1 cellular context compared by ENCODE assay signal in the genomic region with DNA sequence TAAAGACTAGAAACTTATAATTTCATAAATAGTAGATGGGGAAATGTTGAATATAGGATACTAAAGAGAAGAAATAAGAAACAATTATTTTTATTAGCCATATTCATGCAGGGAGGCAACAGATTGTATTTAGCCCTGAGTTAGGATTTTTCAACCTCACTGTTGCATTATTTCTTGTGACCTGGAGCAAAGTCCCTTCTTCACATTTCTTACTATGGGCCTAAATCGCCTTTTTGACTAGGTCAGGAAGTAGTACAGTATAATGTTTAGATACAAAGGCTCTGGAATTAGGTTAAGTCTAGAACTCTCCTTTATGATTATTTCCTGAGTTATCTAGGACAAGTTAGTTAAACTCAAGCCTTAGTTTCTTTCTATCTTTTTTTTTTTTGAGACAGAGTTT.
TF ChIP-seq lines count a peak whose summit lies in the region.

No MANE protein-coding gene starts in this region.

TF ChIP-seq in HepG2, 621 proteins besides CTCF, POLR2A, EP300 and RAD21 (continued from another document):
- TF ChIP-seq, protein P1, sequence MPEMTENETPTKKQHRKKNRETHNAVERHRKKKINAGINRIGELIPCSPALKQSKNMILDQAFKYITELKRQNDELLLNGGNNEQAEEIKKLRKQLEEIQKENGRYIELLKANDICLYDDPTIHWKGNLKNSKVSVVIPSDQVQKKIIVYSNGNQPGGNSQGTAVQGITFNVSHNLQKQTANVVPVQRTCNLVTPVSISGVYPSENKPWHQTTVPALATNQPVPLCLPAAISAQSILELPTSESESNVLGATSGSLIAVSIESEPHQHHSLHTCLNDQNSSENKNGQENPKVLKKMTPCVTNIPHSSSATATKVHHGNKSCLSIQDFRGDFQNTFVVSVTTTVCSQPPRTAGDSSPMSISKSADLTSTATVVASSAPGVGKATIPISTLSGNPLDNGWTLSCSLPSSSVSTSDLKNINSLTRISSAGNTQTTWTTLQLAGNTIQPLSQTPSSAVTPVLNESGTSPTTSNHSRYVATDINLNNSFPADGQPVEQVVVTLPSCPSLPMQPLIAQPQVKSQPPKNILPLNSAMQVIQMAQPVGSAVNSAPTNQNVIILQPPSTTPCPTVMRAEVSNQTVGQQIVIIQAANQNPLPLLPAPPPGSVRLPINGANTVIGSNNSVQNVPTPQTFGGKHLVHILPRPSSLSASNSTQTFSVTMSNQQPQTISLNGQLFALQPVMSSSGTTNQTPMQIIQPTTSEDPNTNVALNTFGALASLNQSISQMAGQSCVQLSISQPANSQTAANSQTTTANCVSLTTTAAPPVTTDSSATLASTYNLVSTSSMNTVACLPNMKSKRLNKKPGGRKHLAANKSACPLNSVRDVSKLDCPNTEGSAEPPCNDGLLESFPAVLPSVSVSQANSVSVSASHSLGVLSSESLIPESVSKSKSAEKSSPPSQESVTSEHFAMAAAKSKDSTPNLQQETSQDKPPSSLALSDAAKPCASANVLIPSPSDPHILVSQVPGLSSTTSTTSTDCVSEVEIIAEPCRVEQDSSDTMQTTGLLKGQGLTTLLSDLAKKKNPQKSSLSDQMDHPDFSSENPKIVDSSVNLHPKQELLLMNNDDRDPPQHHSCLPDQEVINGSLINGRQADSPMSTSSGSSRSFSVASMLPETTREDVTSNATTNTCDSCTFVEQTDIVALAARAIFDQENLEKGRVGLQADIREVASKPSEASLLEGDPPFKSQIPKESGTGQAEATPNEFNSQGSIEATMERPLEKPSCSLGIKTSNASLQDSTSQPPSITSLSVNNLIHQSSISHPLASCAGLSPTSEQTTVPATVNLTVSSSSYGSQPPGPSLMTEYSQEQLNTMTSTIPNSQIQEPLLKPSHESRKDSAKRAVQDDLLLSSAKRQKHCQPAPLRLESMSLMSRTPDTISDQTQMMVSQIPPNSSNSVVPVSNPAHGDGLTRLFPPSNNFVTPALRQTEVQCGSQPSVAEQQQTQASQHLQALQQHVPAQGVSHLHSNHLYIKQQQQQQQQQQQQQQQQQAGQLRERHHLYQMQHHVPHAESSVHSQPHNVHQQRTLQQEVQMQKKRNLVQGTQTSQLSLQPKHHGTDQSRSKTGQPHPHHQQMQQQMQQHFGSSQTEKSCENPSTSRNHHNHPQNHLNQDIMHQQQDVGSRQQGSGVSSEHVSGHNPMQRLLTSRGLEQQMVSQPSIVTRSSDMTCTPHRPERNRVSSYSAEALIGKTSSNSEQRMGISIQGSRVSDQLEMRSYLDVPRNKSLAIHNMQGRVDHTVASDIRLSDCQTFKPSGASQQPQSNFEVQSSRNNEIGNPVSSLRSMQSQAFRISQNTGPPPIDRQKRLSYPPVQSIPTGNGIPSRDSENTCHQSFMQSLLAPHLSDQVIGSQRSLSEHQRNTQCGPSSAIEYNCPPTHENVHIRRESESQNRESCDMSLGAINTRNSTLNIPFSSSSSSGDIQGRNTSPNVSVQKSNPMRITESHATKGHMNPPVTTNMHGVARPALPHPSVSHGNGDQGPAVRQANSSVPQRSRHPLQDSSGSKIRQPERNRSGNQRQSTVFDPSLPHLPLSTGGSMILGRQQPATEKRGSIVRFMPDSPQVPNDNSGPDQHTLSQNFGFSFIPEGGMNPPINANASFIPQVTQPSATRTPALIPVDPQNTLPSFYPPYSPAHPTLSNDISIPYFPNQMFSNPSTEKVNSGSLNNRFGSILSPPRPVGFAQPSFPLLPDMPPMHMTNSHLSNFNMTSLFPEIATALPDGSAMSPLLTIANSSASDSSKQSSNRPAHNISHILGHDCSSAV (CRISPR knock-in tag; IDR thresholded peaks at IDR 0.05; ENCODE audit: borderline replicate concordance): no peak
- TF ChIP-seq FOXK1 (CRISPR knock-in tag; IDR thresholded peaks at IDR 0.05; ENCODE audit: borderline replicate concordance, low read depth) (no peak), ZNF296 (CRISPR knock-in tag; conservative IDR thresholded peaks at IDR 0.05) (no peak), ZNF230 (CRISPR knock-in tag; IDR thresholded peaks at IDR 0.05) (no peak), PPARG (CRISPR knock-in tag; conservative IDR thresholded peaks at IDR 0.05) (no peak), MYC (CRISPR knock-in tag; IDR thresholded peaks at IDR 0.05; ENCODE audit: borderline replicate concordance) (no peak), CBX1 (IDR thresholded peaks at IDR 0.05; ENCODE audit: low read depth) (no peak)
- TF ChIP-seq, protein P2, sequence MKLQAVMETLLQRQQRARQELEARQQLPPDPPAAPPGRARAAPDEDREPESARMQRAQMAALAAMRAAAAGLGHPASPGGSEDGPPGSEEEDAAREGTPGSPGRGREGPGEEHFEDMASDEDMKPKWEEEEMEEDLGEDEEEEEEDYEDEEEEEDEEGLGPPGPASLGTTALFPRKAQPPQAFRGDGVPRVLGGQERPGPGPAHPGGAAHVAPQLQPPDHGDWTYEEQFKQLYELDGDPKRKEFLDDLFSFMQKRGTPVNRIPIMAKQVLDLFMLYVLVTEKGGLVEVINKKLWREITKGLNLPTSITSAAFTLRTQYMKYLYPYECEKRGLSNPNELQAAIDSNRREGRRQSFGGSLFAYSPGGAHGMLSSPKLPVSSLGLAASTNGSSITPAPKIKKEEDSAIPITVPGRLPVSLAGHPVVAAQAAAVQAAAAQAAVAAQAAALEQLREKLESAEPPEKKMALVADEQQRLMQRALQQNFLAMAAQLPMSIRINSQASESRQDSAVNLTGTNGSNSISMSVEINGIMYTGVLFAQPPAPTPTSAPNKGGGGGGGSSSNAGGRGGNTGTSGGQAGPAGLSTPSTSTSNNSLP (IDR thresholded peaks at IDR 0.05; ENCODE audit: low read depth, low read length): no peak
